In the genomic region with DNA sequence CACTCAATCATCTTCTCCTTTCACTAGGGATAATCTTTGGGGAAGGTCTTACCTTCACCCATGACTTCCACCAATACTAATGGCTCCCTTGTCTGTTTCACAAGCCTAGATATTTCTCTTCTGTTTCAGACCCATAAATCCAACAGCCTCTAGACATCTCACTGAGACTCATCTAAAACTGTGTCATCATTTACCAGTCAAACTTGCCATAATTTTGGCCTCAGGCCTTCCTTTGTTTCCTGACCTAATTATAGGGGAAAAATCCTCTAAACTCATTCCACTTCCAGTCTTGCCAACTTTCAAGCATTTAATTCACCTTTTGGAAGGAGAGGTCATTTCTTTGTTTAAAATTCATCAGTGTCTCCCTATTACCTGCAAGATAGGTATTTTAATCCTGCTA, we compare ENCODE assay signal across 33 cellular contexts.
"Had no signal": no experiment of that assay in that cellular context is flagged by ENCODE, and none has a peak within 500 bp of the region (broad histone marks: within the 10 kb centered on the region; RNA-seq: fewer than 3 reads in every experiment).

No MANE protein-coding gene starts in this region.

- H3K4me1 ChIP-seq: adrenal gland, ascending aorta, body of pancreas, breast epithelium had no signal

- H3K36me3 ChIP-seq: adrenal gland, ascending aorta, brain microvascular endothelial cell, breast epithelium, cardiac muscle cell had no signal

- H3K27me3 ChIP-seq: adrenal gland, ascending aorta, body of pancreas, brain microvascular endothelial cell, cardiac muscle cell had no signal

- H3K9me3 ChIP-seq: adrenal gland, body of pancreas had no signal

- DNase-seq: activated effector memory CD4-positive, alpha-beta T cell treated with anti-CD3 and anti-CD28 coated beads, Interleukin-2, amount 50 U/mL, for 16 hours; activated effector memory CD4-positive, alpha-beta T cell treated with Interleukin-2 at 50 U/mL for 16 hours; activated gamma-delta T cell; activated gamma-delta T cell treated with Interleukin-2 at 50 U/mL for 16 hours; activated naive CD4-positive, alpha-beta T cell; activated naive CD4-positive, alpha-beta T cell treated with anti-CD3 and anti-CD28 coated beads for 36 hours; activated naive CD4-positive, alpha-beta T cell treated with anti-CD3 and anti-CD28 coated beads, Interleukin-2, amount 10 ng/mL, durations not matched to agents 7 days and 5 days; activated naive CD4-positive, alpha-beta T cell treated with anti-CD3 and anti-CD28 coated beads, Interleukin-2, amount 50 U/mL, for 16 hours; activated naive CD4-positive, alpha-beta T cell treated with Interleukin-2 at 50 U/mL for 16 hours; activated naive CD8-positive, alpha-beta T cell treated with anti-CD3 and anti-CD28 coated beads for 36 hours; activated naive CD8-positive, alpha-beta T cell treated with anti-CD3 and anti-CD28 coated beads, Interleukin-2, amount 10 ng/mL, durations not matched to agents 7 days and 5 days; activated naive CD8-positive, alpha-beta T cell treated with anti-CD3 and anti-CD28 coated beads, Interleukin-2, amount 50 U/mL, for 24 hours; activated T-cell treated with anti-CD3 and anti-CD28 coated beads for 4 hours; activated T-cell treated with anti-CD3 and anti-CD28 coated beads, Interleukin-2, amount 50 U/mL, for 1 hour; activated T-cell treated with anti-CD3 and anti-CD28 coated beads, Interleukin-2, amount 50 U/mL, for 24 hours; activated T-cell treated with anti-CD3 and anti-CD28 coated beads, Interleukin-2, amount 50 U/mL, for 4 hours; activated T-cell treated with anti-CD3 and anti-CD28 coated beads, Interleukin-2, amount 50 U/mL, for 48 hours; activated T-cell treated with anti-CD3 and anti-CD28 coated beads, Interleukin-2, amount 50 U/mL, for 72 hours; adrenal gland; amniotic stem cell; amygdala; anterior cingulate cortex; aorta; body of pancreas; brain microvascular endothelial cell; caudate nucleus; central memory CD4-positive, alpha-beta T cell; cerebellar nuclear complex had no signal

- H3K4me3 ChIP-seq: adrenal gland, ascending aorta, body of pancreas, breast epithelium, cardiac muscle cell had no signal

- H3K27ac ChIP-seq: adrenal gland, ascending aorta, body of pancreas, brain microvascular endothelial cell, breast epithelium, cardiac muscle cell had no signal

- ATAC-seq: activated naive CD4-positive, alpha-beta T cell treated with anti-CD3 and anti-CD28 coated beads, Interleukin-2, amount 50 U/mL, for 72 hours; activated naive CD8-positive, alpha-beta T cell treated with anti-CD3 and anti-CD28 coated beads, Interleukin-2, amount 50 U/mL, for 24 hours; activated T-cell treated with anti-CD3 and anti-CD28 coated beads, Interleukin-2, amount 50 U/mL, for 4 hours; activated T-cell treated with anti-CD3 and anti-CD28 coated beads, Interleukin-2, amount 50 U/mL, for 72 hours; activated T-helper 17 cell treated with anti-CD3 and anti-CD28 coated beads, Interleukin-2, amount 50 U/mL, for 72 hours; body of pancreas had no signal
